Comparison of ENCODE assay signal across 6 cellular contexts in genomic region chr10:72435570-72435969, GRCh38.
"Had no signal": no experiment of that assay in that cellular context is flagged by ENCODE, and none has a peak within 500 bp of the region (broad histone marks: within the 10 kb centered on the region; RNA-seq: fewer than 3 reads in every experiment).

No MANE protein-coding gene starts in this region.

- H3K4me3 Mint-ChIP-seq: HFFc6 had no signal

- H3K27ac Mint-ChIP-seq: HFFc6 had no signal

- ATAC-seq: HCT116, K562 had no signal

- DNase-seq: GOT3, H7, HFFc6, IMR-90 had no signal
